9 cellular contexts compared by ENCODE assay signal in the genomic region with DNA sequence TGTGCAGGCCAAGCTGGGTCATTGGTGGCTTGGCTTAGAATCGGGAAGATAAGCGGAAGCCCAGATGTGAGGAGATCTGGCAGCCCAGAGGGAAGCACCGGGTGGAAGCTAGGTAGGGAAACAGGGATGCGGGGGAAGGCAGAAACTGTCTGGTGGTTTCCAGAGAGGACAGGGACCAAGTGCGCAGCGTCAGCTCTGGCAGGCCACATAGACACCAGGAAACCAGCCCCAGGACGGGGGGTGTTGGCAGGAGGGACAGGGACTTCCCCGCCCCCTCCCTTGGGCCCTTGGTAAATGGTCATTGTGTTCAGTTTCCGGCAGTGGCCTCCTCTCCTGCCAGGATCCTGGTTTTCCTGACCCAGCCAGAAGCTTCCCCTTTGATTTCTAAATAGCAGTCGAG. TPM values are rescaled to one million over a fixed set of nuclear protein-coding genes. Genes with fewer than 3 reads are reported as not detected.
A peak's percentile ranks its signal among the peaks of the same experiment; 100 is the strongest.
DNase-seq lines count a peak whose midpoint lies in the region; TF ChIP-seq lines count a peak whose summit lies in the region.
"Had no signal": no experiment of that assay in that cellular context is flagged by ENCODE, and none has a peak within 500 bp of the region (broad histone marks: within the 10 kb centered on the region; RNA-seq: fewer than 3 reads in every experiment).

No MANE protein-coding gene starts in this region.

- H3K4me2 ChIP-seq in neural cell (ENCODE audit: low read length): peak overlapping the region; percentile 61

- TF ChIP-seq CTCF in VCaP (conservative IDR thresholded peaks at IDR 0.05) (no peak), fibroblast of the aortic adventitia (IDR thresholded peaks at IDR 0.05; ENCODE audit: insufficient read depth, low read length) (no peak), neural cell (IDR thresholded peaks at IDR 0.05; ENCODE audit: poor library complexity, severe bottlenecking) (no peak)

- no peak for TF ChIP-seq RAD21 in neural cell (conservative IDR thresholded peaks at IDR 0.05)

- no peaks in the 10 kb centered on the region for H3K36me3 ChIP-seq in neural cell (ENCODE audit: insufficient read depth, low read length)
- H3K36me3 ChIP-seq in H7 (replicated peaks; ENCODE audit: control insufficient read depth, insufficient read depth, low read length): no peaks in the 10 kb centered on the region

- no peaks in the 10 kb centered on the region for H3F3A ChIP-seq in neural cell (ENCODE audit: insufficient read depth, low read length, poor library complexity, severe bottlenecking)

- peak overlapping the region; percentile 96 for H3K27ac ChIP-seq in VCaP
- peak overlapping the region; percentile 12 for H3K27ac ChIP-seq in neural cell (ENCODE audit: low read length)

- no peak for TF ChIP-seq EP300 in neural cell (conservative IDR thresholded peaks at IDR 0.05; ENCODE audit: poor library complexity, severe bottlenecking)

- DNase-seq in Ammon's horn (ENCODE audit: low spot score) (peak; percentile 90), fibroblast of the aortic adventitia (ENCODE audit: low read depth) (no peak), NCI-H187 treated with DMSO at 0.1 percent for 48 hours (lab: John Stamatoyannopoulos, UW) (no peak), H7 (no peak), germinal center (ENCODE audit: low spot score) (no peak)
- DNase-seq in NK-92 treated with Interleukin-12 subunit alpha and Interleukin-12 subunit beta, amount 100 ng/mL, for 24 hours (lab: John Stamatoyannopoulos, UW): no peak
- DNase-seq: stimulated activated CD4-positive, alpha-beta T cell treated with anti-CD3 and anti-CD28 coated beads, Interleukin-2, amount 100 ng/mL, for 48 hours had no signal

- peaks cover 30% of the 10 kb centered on the region for H3K79me2 ChIP-seq in neural cell (replicated peaks; ENCODE audit: insufficient read depth, low read length)

- H3K27me3 ChIP-seq in neural cell (ENCODE audit: insufficient read depth, low read depth, low read length) (no peaks in the 10 kb centered on the region), H7 (ENCODE audit: control insufficient read depth, insufficient read depth, low read length) (peaks cover 11% of the 10 kb centered on the region)

- H4K20me1 ChIP-seq in neural cell (ENCODE audit: insufficient read depth): peaks cover 19% of the 10 kb centered on the region

- H3K9ac ChIP-seq in neural cell (ENCODE audit: low read length): peak overlapping the region; percentile 73

- H3K4me3 ChIP-seq in fibroblast of the aortic adventitia (ENCODE audit: low read depth, low read length): peak overlapping the region; percentile 75
- H3K4me3 ChIP-seq in neural cell (ENCODE audit: low read length): peak overlapping the region; percentile 78
- H3K4me3 ChIP-seq in H7 (ENCODE audit: insufficient read depth, low read depth, low read length): no peak overlapping the region

- H3K9me3 ChIP-seq in neural cell (ENCODE audit: low read length): no peaks in the 10 kb centered on the region

- H2AFZ ChIP-seq in neural cell (ENCODE audit: low read depth, low read length): no peak overlapping the region

- H3K9me2 ChIP-seq in neural cell (ENCODE audit: insufficient read depth, low read length): no peaks in the 10 kb centered on the region

TF ChIP-seq in neural cell, 6 proteins besides CTCF, POLR2A, EP300 and RAD21:
- TF ChIP-seq TAF1 (IDR thresholded peaks at IDR 0.05; ENCODE audit: low read depth) (no peak), SMC3 (conservative IDR thresholded peaks at IDR 0.05; ENCODE audit: poor library complexity) (no peak), POLR2AphosphoS5 (IDR thresholded peaks at IDR 0.05) (no peak), EZH2 (IDR thresholded peaks at IDR 0.05; ENCODE audit: borderline replicate concordance, insufficient read depth, low read length, poor library complexity, severe bottlenecking) (no peak), MXI1 (conservative IDR thresholded peaks at IDR 0.05; ENCODE audit: poor library complexity, severe bottlenecking) (no peak)
- TF ChIP-seq, protein P1, sequence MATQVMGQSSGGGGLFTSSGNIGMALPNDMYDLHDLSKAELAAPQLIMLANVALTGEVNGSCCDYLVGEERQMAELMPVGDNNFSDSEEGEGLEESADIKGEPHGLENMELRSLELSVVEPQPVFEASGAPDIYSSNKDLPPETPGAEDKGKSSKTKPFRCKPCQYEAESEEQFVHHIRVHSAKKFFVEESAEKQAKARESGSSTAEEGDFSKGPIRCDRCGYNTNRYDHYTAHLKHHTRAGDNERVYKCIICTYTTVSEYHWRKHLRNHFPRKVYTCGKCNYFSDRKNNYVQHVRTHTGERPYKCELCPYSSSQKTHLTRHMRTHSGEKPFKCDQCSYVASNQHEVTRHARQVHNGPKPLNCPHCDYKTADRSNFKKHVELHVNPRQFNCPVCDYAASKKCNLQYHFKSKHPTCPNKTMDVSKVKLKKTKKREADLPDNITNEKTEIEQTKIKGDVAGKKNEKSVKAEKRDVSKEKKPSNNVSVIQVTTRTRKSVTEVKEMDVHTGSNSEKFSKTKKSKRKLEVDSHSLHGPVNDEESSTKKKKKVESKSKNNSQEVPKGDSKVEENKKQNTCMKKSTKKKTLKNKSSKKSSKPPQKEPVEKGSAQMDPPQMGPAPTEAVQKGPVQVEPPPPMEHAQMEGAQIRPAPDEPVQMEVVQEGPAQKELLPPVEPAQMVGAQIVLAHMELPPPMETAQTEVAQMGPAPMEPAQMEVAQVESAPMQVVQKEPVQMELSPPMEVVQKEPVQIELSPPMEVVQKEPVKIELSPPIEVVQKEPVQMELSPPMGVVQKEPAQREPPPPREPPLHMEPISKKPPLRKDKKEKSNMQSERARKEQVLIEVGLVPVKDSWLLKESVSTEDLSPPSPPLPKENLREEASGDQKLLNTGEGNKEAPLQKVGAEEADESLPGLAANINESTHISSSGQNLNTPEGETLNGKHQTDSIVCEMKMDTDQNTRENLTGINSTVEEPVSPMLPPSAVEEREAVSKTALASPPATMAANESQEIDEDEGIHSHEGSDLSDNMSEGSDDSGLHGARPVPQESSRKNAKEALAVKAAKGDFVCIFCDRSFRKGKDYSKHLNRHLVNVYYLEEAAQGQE (IDR thresholded peaks at IDR 0.05; ENCODE audit: borderline replicate concordance): no peak

RNA-seq across cellular contexts. Expression of a gene that starts 2.0 kb away (rescaled TPM):
- 4.3 and 15.6 TPM in 2 replicates for total RNA-seq in fibroblast of the aortic adventitia (ENCODE audit: low replicate concordance)
- polyA plus RNA-seq in neural cell: 174 and 253 TPM in 2 replicates
- 152 and 161 TPM in 2 replicates for polyA minus RNA-seq in neural cell
- 24.4 and 24.6 TPM in 2 replicates for total RNA-seq in H7 (2014; rRNA removed; shearing (Covaris generic))

RNA-seq across cellular contexts. Expression of a gene that starts 44.7 kb away (rescaled TPM):
- 0.98 and 1.6 TPM in 2 replicates for total RNA-seq in fibroblast of the aortic adventitia (ENCODE audit: low replicate concordance)
- not detected in 2 replicates for polyA plus RNA-seq in neural cell
- polyA minus RNA-seq in neural cell: not detected in 2 replicates
- 6.8 and 7.5 TPM in 2 replicates for total RNA-seq in H7 (2014; rRNA removed; shearing (Covaris generic))

RNA-seq across cellular contexts. Expression of a gene that starts 57.3 kb away (rescaled TPM):
- 0.27 TPM in 1 of 2 replicates, not detected in the other for total RNA-seq in fibroblast of the aortic adventitia (ENCODE audit: low replicate concordance)
- 0.95 and 2.7 TPM in 2 replicates for polyA plus RNA-seq in neural cell
- polyA minus RNA-seq in neural cell: 0.73 and 1.0 TPM in 2 replicates
- total RNA-seq in H7 (2014; rRNA removed; shearing (Covaris generic)): 0.87 and 1.7 TPM in 2 replicates
